Comparison of ENCODE assay signal across 1 cellular context in the genomic region with DNA sequence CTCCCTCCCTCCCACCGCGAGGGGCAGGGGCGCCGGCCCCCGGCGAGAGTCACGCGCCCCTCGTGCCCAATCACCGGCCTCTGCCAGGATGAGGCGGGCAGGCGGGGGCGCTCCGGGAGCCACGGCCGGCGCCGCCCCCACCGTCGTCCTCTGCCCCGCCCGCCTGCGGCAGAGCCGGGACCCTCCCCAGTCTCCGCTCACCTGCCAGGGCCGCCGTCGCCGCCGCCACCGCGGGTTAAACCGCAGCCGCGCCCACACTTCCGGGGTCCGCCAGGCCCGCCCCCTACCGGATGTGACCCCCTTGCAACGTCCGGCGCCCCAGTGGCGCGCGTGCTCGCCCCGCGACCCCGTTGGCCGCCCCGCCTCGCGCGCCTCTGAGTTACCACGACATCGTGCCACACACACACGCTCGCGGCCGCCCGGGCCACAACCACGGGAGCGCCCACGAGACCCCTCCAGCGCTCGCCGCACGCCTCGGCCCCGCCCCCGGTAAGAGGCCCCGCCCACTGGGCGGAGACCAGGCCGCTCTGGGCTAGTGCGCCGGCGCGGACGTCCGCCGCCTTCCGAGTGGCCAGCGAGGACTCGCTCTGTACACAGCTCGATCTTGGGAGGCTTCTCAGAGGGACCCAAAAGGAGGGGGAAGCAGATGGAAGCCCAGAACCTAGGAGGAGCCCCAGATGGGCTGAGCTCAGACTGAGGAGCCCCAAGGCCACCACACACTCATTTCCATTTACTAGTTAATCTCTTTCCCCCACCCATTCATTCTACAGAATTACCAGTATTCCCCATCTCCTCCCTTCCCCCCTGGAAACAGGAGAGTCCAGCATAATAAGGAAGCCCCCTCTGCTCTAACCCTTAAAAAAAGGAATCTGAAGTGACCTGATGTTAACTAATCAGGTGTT.
TF ChIP-seq lines count a peak whose summit lies in the region.

VPS37C (minus strand) TSS at position 237 of the 902 bp plus-strand sequence. CDS start 22,597 bp downstream, outside the sequence.

TF ChIP-seq in HEK293, 187 proteins besides CTCF, POLR2A, EP300 and RAD21 (continued from another document):
- TF ChIP-seq, protein P1, sequence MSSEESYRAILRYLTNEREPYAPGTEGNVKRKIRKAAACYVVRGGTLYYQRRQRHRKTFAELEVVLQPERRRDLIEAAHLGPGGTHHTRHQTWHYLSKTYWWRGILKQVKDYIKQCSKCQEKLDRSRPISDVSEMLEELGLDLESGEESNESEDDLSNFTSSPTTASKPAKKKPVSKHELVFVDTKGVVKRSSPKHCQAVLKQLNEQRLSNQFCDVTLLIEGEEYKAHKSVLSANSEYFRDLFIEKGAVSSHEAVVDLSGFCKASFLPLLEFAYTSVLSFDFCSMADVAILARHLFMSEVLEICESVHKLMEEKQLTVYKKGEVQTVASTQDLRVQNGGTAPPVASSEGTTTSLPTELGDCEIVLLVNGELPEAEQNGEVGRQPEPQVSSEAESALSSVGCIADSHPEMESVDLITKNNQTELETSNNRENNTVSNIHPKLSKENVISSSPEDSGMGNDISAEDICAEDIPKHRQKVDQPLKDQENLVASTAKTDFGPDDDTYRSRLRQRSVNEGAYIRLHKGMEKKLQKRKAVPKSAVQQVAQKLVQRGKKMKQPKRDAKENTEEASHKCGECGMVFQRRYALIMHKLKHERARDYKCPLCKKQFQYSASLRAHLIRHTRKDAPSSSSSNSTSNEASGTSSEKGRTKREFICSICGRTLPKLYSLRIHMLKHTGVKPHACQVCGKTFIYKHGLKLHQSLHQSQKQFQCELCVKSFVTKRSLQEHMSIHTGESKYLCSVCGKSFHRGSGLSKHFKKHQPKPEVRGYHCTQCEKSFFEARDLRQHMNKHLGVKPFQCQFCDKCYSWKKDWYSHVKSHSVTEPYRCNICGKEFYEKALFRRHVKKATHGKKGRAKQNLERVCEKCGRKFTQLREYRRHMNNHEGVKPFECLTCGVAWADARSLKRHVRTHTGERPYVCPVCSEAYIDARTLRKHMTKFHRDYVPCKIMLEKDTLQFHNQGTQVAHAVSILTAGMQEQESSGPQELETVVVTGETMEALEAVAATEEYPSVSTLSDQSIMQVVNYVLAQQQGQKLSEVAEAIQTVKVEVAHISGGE (tag by site-specific recombination; conservative IDR thresholded peaks at IDR 0.05; ENCODE audit: low read depth), result peak; percentile 64
- TF ChIP-seq PRDM2 (tag by site-specific recombination; IDR thresholded peaks at IDR 0.05; ENCODE audit: borderline replicate concordance) (no peak), ZNF114 (tag by site-specific recombination; IDR thresholded peaks at IDR 0.05) (no peak)
